ENCODE assay signal across 8 cellular contexts in genomic region chr7:87600130-87601124, GRCh38. TPM values are rescaled to one million over a fixed set of nuclear protein-coding genes. Genes with fewer than 3 reads are reported as not detected.
DNase-seq lines count a peak whose midpoint lies in the region; ATAC-seq and TF ChIP-seq lines count a peak whose summit lies in the region.

Gene ABCB1 (minus strand): TSS chr7:87600884. CDS start chr7:87600184, 700 bp downstream.

- H3K4me3 ChIP-seq in RWPE2 (ENCODE audit: severe bottlenecking) (no peak within 1 kb of the TSS), heart right ventricle (peak within 1 kb of the TSS; percentile 31 to 62 (median 51)), trophoblast cell (ENCODE audit: low read depth, low read length) (no peak within 1 kb of the TSS), urinary bladder (ENCODE audit: low read depth, low read length) (peak within 1 kb of the TSS; percentile 35)

- H3K14ac ChIP-seq in trophoblast cell (ENCODE audit: low read length) = no peak within 1 kb of the TSS

- H2BK12ac ChIP-seq in trophoblast cell (ENCODE audit: low read length) = no peak within 1 kb of the TSS

- no peak within 1 kb of the TSS for H3K23ac ChIP-seq in trophoblast cell (ENCODE audit: low read length)

- H3K9ac ChIP-seq in trophoblast cell (ENCODE audit: low read length) = no peak within 1 kb of the TSS

- no peak within 1 kb of the TSS for H2BK120ac ChIP-seq in trophoblast cell (ENCODE audit: insufficient read depth, low read length, poor library complexity)

- H3K9me3 Mint-ChIP-seq in activated naive CD8-positive, alpha-beta T cell treated with anti-CD3 and anti-CD28 coated beads for 36 hours = no peaks in the 10 kb centered on the region

- no peaks in the 10 kb centered on the region for H3K36me3 Mint-ChIP-seq in activated naive CD8-positive, alpha-beta T cell treated with anti-CD3 and anti-CD28 coated beads for 36 hours

- H2AFZ ChIP-seq in trophoblast cell (ENCODE audit: insufficient read depth, low read length, poor library complexity) = no peak within 1 kb of the TSS

- H2BK5ac ChIP-seq in trophoblast cell (ENCODE audit: low read depth, low read length, poor library complexity) = no peak within 1 kb of the TSS

- H3K27ac Mint-ChIP-seq in activated naive CD8-positive, alpha-beta T cell treated with anti-CD3 and anti-CD28 coated beads for 36 hours = peak within 1 kb of the TSS; percentile 85

- H4K12ac ChIP-seq in trophoblast cell (ENCODE audit: low read depth, low read length) = no peak within 1 kb of the TSS

- H3K27ac ChIP-seq in RWPE2 (ENCODE audit: poor library complexity, severe bottlenecking) = no peak within 1 kb of the TSS
- peak within 1 kb of the TSS in 5 of 10 donors; percentile 6 to 32 (median 20) for H3K27ac ChIP-seq in heart right ventricle
- H3K27ac ChIP-seq in trophoblast cell (ENCODE audit: low read depth, low read length) = no peak within 1 kb of the TSS
- H3K27ac ChIP-seq in urinary bladder (ENCODE audit: low read depth) = no peak within 1 kb of the TSS

- no peaks in the 10 kb centered on the region for H3K9me3 ChIP-seq in RWPE2 (ENCODE audit: severe bottlenecking)
- H3K9me3 ChIP-seq in heart right ventricle = no peaks in the 10 kb centered on the region
- no peaks in the 10 kb centered on the region for H3K9me3 ChIP-seq in trophoblast cell (ENCODE audit: insufficient read depth, low read depth, low read length)

- no peaks in the 10 kb centered on the region for H3K36me3 ChIP-seq in RWPE2 (ENCODE audit: low read depth)
- H3K36me3 ChIP-seq in heart right ventricle = no peaks in the 10 kb centered on the region
- H3K36me3 ChIP-seq in trophoblast cell (ENCODE audit: control insufficient read depth in 1 of 2, insufficient read depth in 2 of 2, low read length in 2 of 2) = no peaks in the 10 kb centered on the region
- no peaks in the 10 kb centered on the region for H3K36me3 ChIP-seq in urinary bladder (ENCODE audit: insufficient read depth)

- no peaks in the 10 kb centered on the region for H3K79me1 ChIP-seq in trophoblast cell (ENCODE audit: low read length)

- H3K79me2 ChIP-seq in trophoblast cell (ENCODE audit: control insufficient read depth, insufficient read depth, low read length, poor library complexity) = no peaks in the 10 kb centered on the region

- H3K18ac ChIP-seq in trophoblast cell (ENCODE audit: low read length) = no peak within 1 kb of the TSS

- no peak within 1 kb of the TSS for H2AK5ac ChIP-seq in trophoblast cell (ENCODE audit: low read length)

- no peak within 1 kb of the TSS for H4K91ac ChIP-seq in trophoblast cell (ENCODE audit: low read depth, low read length)

- no peak within 1 kb of the TSS for H3K4ac ChIP-seq in trophoblast cell (ENCODE audit: low read depth, low read length)

- ATAC-seq in HG03039 (IDR thresholded peaks at IDR 0.05; ENCODE audit: unreplicated experiment) = peak; percentile 68
- peak; percentile 52; the same call in 2 of the 3 replicates for ATAC-seq in RWPE2 (ENCODE audit: low read depth)
- peak; percentile 76 to 97 (median 94) for ATAC-seq in heart right ventricle

- peaks cover 32% of the 10 kb centered on the region for H3K4me1 Mint-ChIP-seq in activated naive CD8-positive, alpha-beta T cell treated with anti-CD3 and anti-CD28 coated beads for 36 hours

- peak within 1 kb of the TSS; percentile 82 for H3K4me3 Mint-ChIP-seq in activated naive CD8-positive, alpha-beta T cell treated with anti-CD3 and anti-CD28 coated beads for 36 hours

- H3K4me1 ChIP-seq in RWPE2 (ENCODE audit: insufficient read depth, poor library complexity, severe bottlenecking) = no peaks in the 10 kb centered on the region
- peaks cover 0 to 16% (median 5%) of the 10 kb centered on the region in 9 donors for H3K4me1 ChIP-seq in heart right ventricle
- H3K4me1 ChIP-seq in trophoblast cell (ENCODE audit: control insufficient read depth in 1 of 2, insufficient read depth in 2 of 2, low read length in 2 of 2) = peaks cover 8 to 9% of the 10 kb centered on the region in 2 experiments
- no peaks in the 10 kb centered on the region for H3K4me1 ChIP-seq in urinary bladder (ENCODE audit: insufficient read depth)

- intact Hi-C loops in heart right ventricle (cut with DNase I) = no loop called here

- DNase-seq in activated T-cell treated with anti-CD3 and anti-CD28 coated beads for 1 hour (ENCODE audit: low read depth) = peak; percentile 28
- DNase-seq in activated T-cell treated with anti-CD3 and anti-CD28 coated beads for 4 hours = no peak
- no peak for DNase-seq in RWPE2 (ENCODE audit: low spot score)
- DNase-seq in activated naive CD8-positive, alpha-beta T cell treated with anti-CD3 and anti-CD28 coated beads for 36 hours = peak; percentile 68
- peak; percentile 17 to 30 for DNase-seq in heart right ventricle
- peak; percentile 12 to 42 for DNase-seq in trophoblast cell

- TF ChIP-seq CTCF in RWPE2 (IDR thresholded peaks at IDR 0.05; ENCODE audit: poor library complexity, severe bottlenecking) (no peak), heart right ventricle (IDR thresholded peaks at IDR 0.05) (peak in 1 of 9 donors; percentile 23)

- peaks cover 61% of the 10 kb centered on the region for H3K27me3 ChIP-seq in RWPE2 (ENCODE audit: insufficient read depth, poor library complexity, severe bottlenecking)
- H3K27me3 ChIP-seq in heart right ventricle = peaks cover 0 to 47% (median 29%) of the 10 kb centered on the region in 7 donors
- H3K27me3 ChIP-seq in trophoblast cell (ENCODE audit: insufficient read depth, low read length) = peaks cover 17% of the 10 kb centered on the region

- H4K8ac ChIP-seq in trophoblast cell (ENCODE audit: low read depth, low read length) = no peak within 1 kb of the TSS

- H3K4me2 ChIP-seq in trophoblast cell (ENCODE audit: low read length) = peak within 1 kb of the TSS; percentile 54

- 2% methylated on average over 61 of the region's 61 CpGs for WGBS in heart right ventricle, 2 donors
- no CpG with 5 or more reads among the region's 61 CpGs for WGBS in trophoblast cell (ENCODE audit: extremely low coverage, insufficient coverage, insufficient read length)
- WGBS in urinary bladder = 2% methylated on average over 61 of the region's 61 CpGs

- H3K27me3 Mint-ChIP-seq in activated naive CD8-positive, alpha-beta T cell treated with anti-CD3 and anti-CD28 coated beads for 36 hours = peaks cover 6% of the 10 kb centered on the region

RNA-seq across cellular contexts. Expression of gene ABCB1, which starts in this region (rescaled TPM):
- 10 to 100 TPM in 1 of 2 experiments, 1 to 10 TPM in 1; 9.5 to 15.3 TPM for total RNA-seq in activated naive CD8-positive, alpha-beta T cell treated with anti-CD3 and anti-CD28 coated beads for 36 hours
- 1 to 10 TPM; 1.6 to 7.1 (median 2.7) TPM for total RNA-seq in heart right ventricle
- 1 to 10 TPM; 1.3 to 4.3 TPM for polyA plus RNA-seq in heart right ventricle
- polyA plus RNA-seq in trophoblast cell (2013) = 0.07 and 0.14 TPM in 2 replicates
- 2.4 TPM for total RNA-seq in urinary bladder
- 4.3 TPM for polyA plus RNA-seq in urinary bladder

Comparison
In these comparisons a context has a peak if more than half of its experiments do, and no peak if none do; other contexts are left out.
1. DNase-seq: peak in activated T-cell treated with anti-CD3 and anti-CD28 coated beads for 1 hour (single experiment), activated naive CD8-positive, alpha-beta T cell treated with anti-CD3 and anti-CD28 coated beads for 36 hours (single experiment), heart right ventricle (2 of 2) and trophoblast cell (2 of 2); none in activated T-cell treated with anti-CD3 and anti-CD28 coated beads for 4 hours (single experiment) and RWPE2 (single experiment).
2. H3K4me3 ChIP-seq: peak in heart right ventricle (10 of 10) and urinary bladder (single experiment); none in RWPE2 (single experiment) and trophoblast cell (single experiment).
3. Peak in every context shown above with its lines, with median percentiles within 50 percentile points of each other: ATAC-seq.